In the genomic region with DNA sequence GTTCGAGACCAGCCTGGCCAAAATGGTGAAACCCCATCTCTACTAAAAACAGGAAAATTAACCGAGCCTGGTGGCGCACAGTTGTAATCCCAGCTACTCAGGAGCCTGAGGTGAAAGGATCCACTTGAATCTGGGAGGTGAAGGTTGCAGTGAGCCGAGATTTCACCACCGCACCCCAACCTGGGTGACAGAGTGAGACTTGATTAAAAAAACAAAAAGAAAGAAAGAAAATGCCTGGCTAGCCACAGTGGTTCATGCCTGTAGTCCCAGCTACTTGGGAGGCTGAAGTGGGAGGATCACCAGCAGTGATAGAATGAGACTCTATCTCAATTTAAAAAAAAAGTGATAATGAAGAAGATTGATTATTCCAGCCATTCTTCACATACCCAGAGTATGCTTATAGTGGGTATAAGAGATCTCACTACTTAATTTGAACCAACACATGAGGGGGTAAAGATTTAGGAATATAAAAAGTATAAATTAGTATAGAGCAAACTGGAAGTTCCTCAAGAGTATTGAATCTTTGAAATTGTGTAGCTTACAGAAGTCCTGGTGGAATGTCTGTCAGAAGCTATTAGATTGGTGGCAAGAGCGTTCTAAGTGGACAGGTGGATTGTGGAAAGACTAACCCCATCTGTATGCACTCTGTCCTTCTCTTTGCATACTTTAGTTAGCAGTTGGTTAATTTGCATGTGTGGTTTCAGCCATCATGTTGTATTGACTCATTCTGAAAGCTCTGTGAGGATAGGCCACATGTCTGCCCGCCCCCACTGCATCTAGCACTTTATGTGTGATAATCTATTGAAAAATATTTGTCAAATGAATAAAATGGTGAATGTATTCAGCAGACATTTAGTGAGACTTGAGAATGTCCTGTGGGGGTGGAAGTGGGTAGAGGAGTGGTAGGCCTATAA, we compare ENCODE assay signal across 9 cellular contexts. TPM values are rescaled to one million over a fixed set of nuclear protein-coding genes. Genes with fewer than 3 reads are reported as not detected.
DNase-seq lines count a peak whose midpoint lies in the region; ATAC-seq, FAIRE-seq and TF ChIP-seq lines count a peak whose summit lies in the region.
"Had no signal": no experiment of that assay in that cellular context is flagged by ENCODE, and none has a peak within 500 bp of the region (broad histone marks: within the 10 kb centered on the region; RNA-seq: fewer than 3 reads in every experiment).

No MANE protein-coding gene starts in this region.

- H3K4me1 ChIP-seq in Caco-2 = no peaks in the 10 kb centered on the region

- peaks cover 19% of the 10 kb centered on the region for H3K36me3 Mint-ChIP-seq in central memory CD8-positive, alpha-beta T cell (ENCODE audit: insufficient read depth)
- H3K36me3 Mint-ChIP-seq in Caco-2 (ENCODE audit: insufficient read depth, unreplicated experiment) = peaks cover 7% of the 10 kb centered on the region

- peak; percentile 89 for ATAC-seq in GM18858 (IDR thresholded peaks at IDR 0.05; ENCODE audit: unreplicated experiment)
- ATAC-seq in HG02759 (IDR thresholded peaks at IDR 0.05; ENCODE audit: unreplicated experiment) = peak; percentile 98
- peak; percentile 90 for ATAC-seq in central memory CD8-positive, alpha-beta T cell (replicated peaks; ENCODE audit: extremely low read depth, poor library complexity, severe bottlenecking)

- no peaks in the 10 kb centered on the region for H3K27me3 Mint-ChIP-seq in central memory CD8-positive, alpha-beta T cell
- H3K27me3 Mint-ChIP-seq in Caco-2 (ENCODE audit: insufficient read depth, unreplicated experiment) = no peaks in the 10 kb centered on the region

- CTCF ChIA-PET in Caco-2 (lab: Charles Lee) = no interaction called here

- no peak for TF ChIP-seq CTCF in D721Med (IDR thresholded peaks at IDR 0.05; ENCODE audit: insufficient read depth, missing control alignments)
- TF ChIP-seq CTCF in Caco-2 (IDR thresholded peaks at IDR 0.05; ENCODE audit: insufficient read depth in 1 of 2, low read depth in 1 of 2, low read length in 1 of 2, severe bottlenecking in 1 of 2, unreplicated experiment in 1 of 2) = no peak

- H3K4me3 Mint-ChIP-seq in central memory CD8-positive, alpha-beta T cell = peak overlapping the region; percentile 32
- no peak overlapping the region for H3K4me3 Mint-ChIP-seq in Caco-2 (ENCODE audit: unreplicated experiment)

- peak overlapping the region; percentile 41 for H3K27ac Mint-ChIP-seq in central memory CD8-positive, alpha-beta T cell (ENCODE audit: low read depth)
- no peak overlapping the region for H3K27ac Mint-ChIP-seq in Caco-2 (ENCODE audit: unreplicated experiment)

- no TSS peak for BruUV-seq in Caco-2 (replicated peaks; lab: Mats Ljungman, UMichigan)

- no peak for FAIRE-seq in D721Med (lab: Jason Lieb, UNC)

- no peak overlapping the region for H3K4me3 ChIP-seq in Caco-2 (ENCODE audit: low read depth, low read length)
- H3K4me3 ChIP-seq: SK-N-MC had no signal

- intact Hi-C loops in Caco-2 (cut with micrococcal nuclease; ENCODE audit: unreplicated experiment) = no loop called here

- H3K4me1 Mint-ChIP-seq in central memory CD8-positive, alpha-beta T cell = peaks cover 46% of the 10 kb centered on the region
- peaks cover 15% of the 10 kb centered on the region for H3K4me1 Mint-ChIP-seq in Caco-2 (ENCODE audit: low read depth, unreplicated experiment)

- POLR2A ChIA-PET in Caco-2 (lab: Charles Lee) = no interaction called here

- H3K9me3 Mint-ChIP-seq in central memory CD8-positive, alpha-beta T cell = no peaks in the 10 kb centered on the region
- no peaks in the 10 kb centered on the region for H3K9me3 Mint-ChIP-seq in Caco-2 (ENCODE audit: unreplicated experiment)

- peak; percentile 10 for DNase-seq in OCI-M1 (lab: John Stamatoyannopoulos, UW)
- DNase-seq in central memory CD8-positive, alpha-beta T cell (ENCODE audit: low spot score in 2 of 2) = no peak
- peak; percentile 18 to 21 (median 20) for DNase-seq in stimulated activated CD4-positive, alpha-beta T cell treated with anti-CD3 and anti-CD28 coated beads, TNF-alpha, amount 100 ng/mL, for 4 hours (ENCODE audit: low read depth in 3 of 3)
- no peak for DNase-seq in D721Med (ENCODE audit: insufficient read length, low spot score)
- no peak for DNase-seq in NCI-H2081 (lab: John Stamatoyannopoulos, UW)
- no peak for DNase-seq in Caco-2

- no peaks in the 10 kb centered on the region for H3K9me3 ChIP-seq in Caco-2

- no peaks in the 10 kb centered on the region for H3K36me3 ChIP-seq in Caco-2 (ENCODE audit: control insufficient read depth, insufficient read depth, low read length)

- no peaks in the 10 kb centered on the region for H3K27me3 ChIP-seq in Caco-2 (replicated peaks; ENCODE audit: control insufficient read depth, insufficient read depth, low read length)

RNA-seq across cellular contexts. Expression of gene RLF, which starts 25.0 kb away (rescaled TPM):
- 11.6 and 12.8 TPM in 2 replicates for total RNA-seq in Caco-2 (2022)

Comparison
In these comparisons a context has a peak if more than half of its experiments do, and no peak if none do; other contexts are left out.
1. DNase-seq: peak in OCI-M1 (single experiment) and stimulated activated CD4-positive, alpha-beta T cell treated with anti-CD3 and anti-CD28 coated beads, TNF-alpha, amount 100 ng/mL, for 4 hours (3 of 3); none in central memory CD8-positive, alpha-beta T cell (0 of 2), D721Med (single experiment), NCI-H2081 (0 of 2) and Caco-2 (0 of 2).
2. Peak in every context shown above with its lines, with median percentiles within 50 percentile points of each other: ATAC-seq.